ENCODE assay signal across 28 cellular contexts in the genomic region with DNA sequence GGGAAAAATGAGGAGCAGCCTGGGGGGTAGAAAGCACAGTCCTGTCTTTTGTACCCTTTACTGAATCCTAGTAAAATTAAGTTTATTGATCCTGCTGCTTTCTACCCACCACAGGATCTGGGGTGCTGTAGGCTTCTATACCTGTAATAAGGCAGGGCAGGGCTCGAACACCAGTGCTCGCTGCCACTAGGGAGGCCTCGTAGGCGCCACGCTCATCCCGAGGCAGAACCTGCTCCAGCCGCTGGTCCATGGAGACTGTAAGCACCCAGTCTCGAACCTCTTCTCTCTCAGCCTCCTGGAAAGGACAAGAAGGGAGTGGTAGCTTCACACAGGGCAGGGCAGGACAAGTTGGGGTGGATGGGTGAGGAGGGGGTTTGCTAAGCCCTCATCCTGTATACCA. TPM values are rescaled to one million over a fixed set of nuclear protein-coding genes. Genes with fewer than 3 reads are reported as not detected.
DNase-seq lines count a peak whose midpoint lies in the region; ATAC-seq and TF ChIP-seq lines count a peak whose summit lies in the region.
"Had no signal": no experiment of that assay in that cellular context is flagged by ENCODE, and none has a peak within 500 bp of the region (broad histone marks: within the 10 kb centered on the region; RNA-seq: fewer than 3 reads in every experiment).

No MANE protein-coding gene starts in this region.

- in situ Hi-C loops in transverse colon (cut with MboI; ENCODE audit: low pct_ligation_motif_present in 1 of 4, low pct_unique_long_range_greater_than_20kb in 1 of 4, low sequenced_read_pairs in 3 of 4) = no loop called here

- H3K9me3 ChIP-seq in duodenal mucosa (ENCODE audit: control insufficient read depth in 1 of 2, low read length in 2 of 2) = no peaks in the 10 kb centered on the region
- H3K9me3 ChIP-seq in mucosa of rectum (ENCODE audit: control insufficient read depth in 2 of 2, low read length in 2 of 2) = no peaks in the 10 kb centered on the region
- no peaks in the 10 kb centered on the region for H3K9me3 ChIP-seq in transverse colon
- H3K9me3 ChIP-seq in MG63 = no peaks in the 10 kb centered on the region
- no peaks in the 10 kb centered on the region for H3K9me3 ChIP-seq in CD4-positive, alpha-beta memory T cell (ENCODE audit: control insufficient read depth in 1 of 2, low read length in 2 of 2)
- H3K9me3 ChIP-seq: HAP-1, SJSA1, testis had no signal

- no peak for TF ChIP-seq CTCF in transverse colon (IDR thresholded peaks at IDR 0.05)

- peaks cover 16 to 17% of the 10 kb centered on the region in 2 donors for H3K4me1 ChIP-seq in duodenal mucosa (ENCODE audit: control insufficient read depth in 1 of 2, insufficient read depth in 2 of 2, low read length in 2 of 2)
- peaks cover 8 to 24% of the 10 kb centered on the region in 2 donors for H3K4me1 ChIP-seq in mucosa of rectum (ENCODE audit: control insufficient read depth in 2 of 2, insufficient read depth in 2 of 2, low read length in 2 of 2)
- peaks cover 3 to 28% (median 14%) of the 10 kb centered on the region in 4 donors for H3K4me1 ChIP-seq in transverse colon
- no peaks in the 10 kb centered on the region for H3K4me1 ChIP-seq in CD4-positive, alpha-beta memory T cell (ENCODE audit: insufficient read depth, low read length)
- H3K4me1 ChIP-seq: HAP-1, SJSA1 had no signal

- H3K27ac ChIP-seq in duodenal mucosa (ENCODE audit: low read depth, low read length) (peak overlapping the region; percentile 94), mucosa of rectum (ENCODE audit: low read depth in 2 of 2, low read length in 2 of 2) (peak overlapping the region; percentile 97 to 98), transverse colon (peak overlapping the region; percentile 81 to 89 (median 85))
- H3K27ac ChIP-seq in CD4-positive, alpha-beta memory T cell (ENCODE audit: low read depth, low read length) = no peak overlapping the region
- H3K27ac ChIP-seq: brain microvascular endothelial cell, SJSA1, testis had no signal

- no peak for TF ChIP-seq POLR2A in transverse colon (IDR thresholded peaks at IDR 0.05)

- H3K4me3 ChIP-seq in duodenal mucosa (ENCODE audit: low read depth in 1 of 2, low read length in 2 of 2) (peak overlapping the region; percentile 65 to 72), mucosa of rectum (ENCODE audit: low read length in 2 of 2) (peak overlapping the region; percentile 71 to 77), transverse colon (peak overlapping the region in 1 of 4 donors; percentile 27), MG63 (no peak overlapping the region)
- no peak overlapping the region for H3K4me3 ChIP-seq in CD4-positive, alpha-beta memory T cell (ENCODE audit: low read length in 2 of 2)
- H3K4me3 ChIP-seq: HAP-1, K562, SJSA1, testis had no signal

- no peak overlapping the region for H3K4me3 Mint-ChIP-seq in CD4-positive, alpha-beta memory T cell
- H3K4me3 Mint-ChIP-seq: activated B cell treated with CpG ODN at 0.5 μM for 24 hours; activated CD8-positive, alpha-beta memory T cell treated with anti-CD3 and anti-CD28 coated beads, Interleukin-2, amount 10 ng/mL, durations not matched to agents 7 days and 5 days; activated naive CD4-positive, alpha-beta T cell treated with anti-CD3 and anti-CD28 coated beads for 36 hours; activated T-cell treated with anti-CD3 and anti-CD28 coated beads, Interleukin-2, amount 50 U/mL, for 72 hours had no signal

- H3K27me3 ChIP-seq in duodenal mucosa (ENCODE audit: control insufficient read depth in 1 of 2, insufficient read depth in 2 of 2, low read length in 2 of 2) (no peaks in the 10 kb centered on the region), mucosa of rectum (ENCODE audit: control insufficient read depth in 2 of 2, insufficient read depth in 2 of 2, low read length in 2 of 2) (no peaks in the 10 kb centered on the region), transverse colon (no peaks in the 10 kb centered on the region), MG63 (no peaks in the 10 kb centered on the region)
- H3K27me3 ChIP-seq in CD4-positive, alpha-beta memory T cell (ENCODE audit: insufficient read depth, low read length) = no peaks in the 10 kb centered on the region
- H3K27me3 ChIP-seq: brain microvascular endothelial cell, SJSA1, testis had no signal

- peak overlapping the region; percentile 72 to 77 for H3K9ac ChIP-seq in duodenal mucosa (ENCODE audit: low read depth in 1 of 2, low read length in 2 of 2)
- peak overlapping the region; percentile 53 to 77 for H3K9ac ChIP-seq in mucosa of rectum (ENCODE audit: low read depth in 1 of 2, low read length in 2 of 2)

- no peak for ATAC-seq in HG02623 (IDR thresholded peaks at IDR 0.05; ENCODE audit: unreplicated experiment)
- ATAC-seq: activated CD8-positive, alpha-beta memory T cell treated with anti-CD3 and anti-CD28 coated beads, Interleukin-2, amount 10 ng/mL, durations not matched to agents 7 days and 5 days; K562 had no signal

- no peak overlapping the region for H3K27ac Mint-ChIP-seq in CD4-positive, alpha-beta memory T cell
- H3K27ac Mint-ChIP-seq: activated B cell treated with CpG ODN at 0.5 μM for 24 hours; activated CD8-positive, alpha-beta memory T cell treated with anti-CD3 and anti-CD28 coated beads, Interleukin-2, amount 10 ng/mL, durations not matched to agents 7 days and 5 days; activated naive CD4-positive, alpha-beta T cell treated with anti-CD3 and anti-CD28 coated beads for 36 hours; activated T-cell treated with anti-CD3 and anti-CD28 coated beads, Interleukin-2, amount 50 U/mL, for 72 hours; progenitor cell of endocrine pancreas had no signal

- H3K36me3 Mint-ChIP-seq in CD4-positive, alpha-beta memory T cell = peaks cover 27 to 40% of the 10 kb centered on the region in 2 donors

- no peaks in the 10 kb centered on the region for H3K27me3 Mint-ChIP-seq in CD4-positive, alpha-beta memory T cell
- H3K27me3 Mint-ChIP-seq: activated B cell treated with CpG ODN at 0.5 μM for 24 hours; activated CD8-positive, alpha-beta memory T cell treated with anti-CD3 and anti-CD28 coated beads, Interleukin-2, amount 10 ng/mL, durations not matched to agents 7 days and 5 days; progenitor cell of endocrine pancreas had no signal

- H3K36me3 ChIP-seq in duodenal mucosa (ENCODE audit: control insufficient read depth in 1 of 2, insufficient read depth in 2 of 2, low read length in 2 of 2) (peaks cover 23 to 39% of the 10 kb centered on the region in 2 donors), mucosa of rectum (ENCODE audit: control insufficient read depth in 2 of 2, insufficient read depth in 2 of 2, low read length in 2 of 2) (peaks cover 29 to 37% of the 10 kb centered on the region in 2 donors), transverse colon (peaks cover 0 to 26% (median 9%) of the 10 kb centered on the region in 4 donors), MG63 (peaks cover 35% of the 10 kb centered on the region)
- peaks cover 18% of the 10 kb centered on the region for H3K36me3 ChIP-seq in CD4-positive, alpha-beta memory T cell (ENCODE audit: insufficient read depth, low read length)

- H3K9me3 Mint-ChIP-seq in CD4-positive, alpha-beta memory T cell = peaks cover 0 to 3% (median 0%) of the 10 kb centered on the region in 8 donors
- H3K9me3 Mint-ChIP-seq: activated B cell treated with CpG ODN at 0.5 μM for 24 hours; activated naive CD4-positive, alpha-beta T cell treated with anti-CD3 and anti-CD28 coated beads for 36 hours; activated T-cell treated with anti-CD3 and anti-CD28 coated beads, Interleukin-2, amount 50 U/mL, for 72 hours had no signal

- POLR2A ChIA-PET in CD4-positive, alpha-beta memory T cell (lab: Charles Lee; ENCODE audit: partially characterized antibody) = no interaction called here

- intact Hi-C loops in transverse colon (cut with DNase I; ENCODE audit: low total_unique reads) = no loop called here
- intact Hi-C loops in CD4-positive, alpha-beta memory T cell (cut with micrococcal nuclease) = no loop called here

- CTCF ChIA-PET in CD4-positive, alpha-beta memory T cell (lab: Charles Lee; ENCODE audit: partially characterized antibody) = interaction anchor here (1.0 kb wide), 1 partner anchor 9 kb away, joined by 3 read pairs; no protein-coding TSS in a partner anchor

- no peak for TF ChIP-seq EP300 in transverse colon (IDR thresholded peaks at IDR 0.05; ENCODE audit: low read depth)

- 87% methylated on average over 8 of the region's 8 CpGs; no CpG with 5 or more reads in 1 of the 2 donors for WGBS in transverse colon (ENCODE audit: low coverage in 1 of 2), 2 donors

- no peak for DNase-seq in transverse colon
- DNase-seq in MG63 = no peak
- no peak for DNase-seq in CD4-positive, alpha-beta memory T cell
- DNase-seq: activated B cell treated with CpG ODN at 0.5 μM for 24 hours; activated CD4-positive, alpha-beta T cell treated with anti-CD3 and anti-CD28 coated beads, Interleukin-2, amount 50 U/mL, for 1 hour; activated CD8-positive, alpha-beta memory T cell treated with anti-CD3 and anti-CD28 coated beads, Interleukin-2, amount 10 ng/mL, durations not matched to agents 7 days and 5 days; activated naive CD4-positive, alpha-beta T cell treated with anti-CD3 and anti-CD28 coated beads for 36 hours; activated T-cell treated with anti-CD3 and anti-CD28 coated beads, Interleukin-2, amount 50 U/mL, for 72 hours; brain microvascular endothelial cell; DND-41; effector memory CD4-positive, alpha-beta T cell; erythroblast; foreskin fibroblast; head of caudate nucleus; kidney glomerular epithelial cell; NCI-H2029 treated with DMSO at 0.1 percent for 48 hours; NCI-H69; stimulated activated naive CD4-positive, alpha-beta T cell; testis had no signal

- peaks cover 0 to 9% (median 5%) of the 10 kb centered on the region in 4 donors for H3K4me1 Mint-ChIP-seq in CD4-positive, alpha-beta memory T cell

RNA-seq across cellular contexts. Expression of a gene that starts 3.0 kb away (rescaled TPM):
- 100 to 1,000 TPM in 1 of 4 donors, 10 to 100 TPM in 3; 18.0 to 112 (median 47.8) TPM for total RNA-seq in transverse colon
- not detected in 2 replicates for total RNA-seq in MG63 (2014; rRNA removed; shearing (Covaris generic); ENCODE audit: low replicate concordance)
- 10 to 100 TPM; 23.6 to 23.9 TPM for total RNA-seq in CD4-positive, alpha-beta memory T cell
- 1 to 10 TPM; 1.8 to 9.4 TPM for polyA plus RNA-seq in CD4-positive, alpha-beta memory T cell
- total RNA-seq: lung microvascular endothelial cell, M059J, SJSA1 had no signal

RNA-seq across cellular contexts. Expression of a gene that starts 16.7 kb away (rescaled TPM):
- 10 to 100 TPM; 38.4 to 74.8 (median 66.8) TPM for total RNA-seq in transverse colon
- total RNA-seq in MG63 (2014; rRNA removed; shearing (Covaris generic); ENCODE audit: low replicate concordance) = 150 and 154 TPM in 2 replicates
- 100 to 1,000 TPM; 115 to 119 TPM for total RNA-seq in CD4-positive, alpha-beta memory T cell
- polyA plus RNA-seq in CD4-positive, alpha-beta memory T cell = 100 to 1,000 TPM; 118 to 125 TPM

RNA-seq across cellular contexts. Expression of a gene that starts 35.8 kb away (rescaled TPM):
- total RNA-seq in transverse colon = 10 to 100 TPM; 43.4 to 54.9 (median 51.7) TPM
- total RNA-seq in MG63 (2014; rRNA removed; shearing (Covaris generic); ENCODE audit: low replicate concordance) = 139 and 145 TPM in 2 replicates
- total RNA-seq in CD4-positive, alpha-beta memory T cell = 10 to 100 TPM; 53.8 to 56.1 TPM
- 10 to 100 TPM; 76.7 to 99.4 TPM for polyA plus RNA-seq in CD4-positive, alpha-beta memory T cell

RNA-seq across cellular contexts. Expression of a gene that starts 44.4 kb away (rescaled TPM):
- 100 to 1,000 TPM in 1 of 4 donors, 10 to 100 TPM in 3; 14.5 to 113 (median 43.5) TPM for total RNA-seq in transverse colon
- total RNA-seq in MG63 (2014; rRNA removed; shearing (Covaris generic); ENCODE audit: low replicate concordance) = 8.7 and 40.1 TPM in 2 replicates
- total RNA-seq in CD4-positive, alpha-beta memory T cell = 10 to 100 TPM; 23.6 to 24.4 TPM
- polyA plus RNA-seq in CD4-positive, alpha-beta memory T cell = 1 to 10 TPM; 2.1 to 5.2 TPM

RNA-seq across cellular contexts. Expression of a gene that starts 49.8 kb away (rescaled TPM):
- 1 to 10 TPM in 3 of 4 donors, under 1 TPM in 1; 0.80 to 8.2 (median 2.5) TPM for total RNA-seq in transverse colon
- total RNA-seq in MG63 (2014; rRNA removed; shearing (Covaris generic); ENCODE audit: low replicate concordance) = 0.53 TPM in 1 of 2 replicates, not detected in the other
- total RNA-seq in CD4-positive, alpha-beta memory T cell = not detected
- polyA plus RNA-seq in CD4-positive, alpha-beta memory T cell = under 1 TPM in 1 of 2 donors, not detected in 1; 0.11 TPM
- total RNA-seq: activated B cell treated with CpG ODN at 0.5 μM for 24 hours; activated naive CD4-positive, alpha-beta T cell treated with anti-CD3 and anti-CD28 coated beads for 36 hours had no signal

Comparison
In these comparisons a context has a peak if more than half of its experiments do, and no peak if none do; other contexts are left out.
1. H3K4me3 ChIP-seq: peak in duodenal mucosa (2 of 2) and mucosa of rectum (2 of 2); none in MG63 (single experiment) and CD4-positive, alpha-beta memory T cell (0 of 2).
2. RNA of a gene that starts 3.0 kb away (total RNA-seq): 18.0 to 112 TPM in transverse colon and 23.6 to 23.9 TPM in CD4-positive, alpha-beta memory T cell; not detected in MG63; every median in the first group is over 10 times any median in the second.